In the genomic region with DNA sequence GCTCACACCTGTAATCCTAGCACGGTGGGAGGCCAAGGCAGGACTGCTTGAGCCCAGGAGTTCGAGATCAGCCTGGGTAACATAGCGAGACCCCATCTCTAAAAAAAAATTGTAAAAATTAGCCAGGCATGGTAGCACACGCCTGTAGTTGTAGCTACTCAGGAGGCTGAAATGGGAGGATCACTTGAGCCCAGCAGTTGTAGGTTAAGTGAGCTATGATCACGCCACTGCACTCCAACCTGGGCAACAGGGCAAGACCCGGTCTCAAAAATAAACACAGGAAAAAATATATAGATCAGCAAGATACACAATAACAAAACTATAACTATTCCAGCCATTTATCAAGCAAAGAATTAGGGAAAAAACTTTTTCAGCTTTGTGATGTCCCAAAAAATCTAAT, we compare ENCODE assay signal across 11 cellular contexts. TPM values are rescaled to one million over a fixed set of nuclear protein-coding genes. Genes with fewer than 3 reads are reported as not detected.
DNase-seq lines count a peak whose midpoint lies in the region; TF ChIP-seq lines count a peak whose summit lies in the region.
"Had no signal": no experiment of that assay in that cellular context is flagged by ENCODE, and none has a peak within 500 bp of the region (broad histone marks: within the 10 kb centered on the region; RNA-seq: fewer than 3 reads in every experiment).

No MANE protein-coding gene starts in this region.

- no peak overlapping the region for H4K8ac ChIP-seq in neuronal stem cell (ENCODE audit: low read depth, low read length)

- no peak overlapping the region for H2AK5ac ChIP-seq in neuronal stem cell (ENCODE audit: low read depth, low read length)

- no peaks in the 10 kb centered on the region for H3K79me1 ChIP-seq in neuronal stem cell (ENCODE audit: low read depth, low read length)

- no peaks in the 10 kb centered on the region for H3K27me3 ChIP-seq in smooth muscle cell (ENCODE audit: low read depth)
- no peaks in the 10 kb centered on the region for H3K27me3 ChIP-seq in neuronal stem cell (ENCODE audit: control insufficient read depth in 3 of 3, insufficient read depth in 3 of 3, low read depth in 1 of 3, low read length in 3 of 3)

- no peak overlapping the region for H2BK12ac ChIP-seq in neuronal stem cell (ENCODE audit: low read length)

- H3K27ac ChIP-seq in SK-N-MC (no peak overlapping the region), smooth muscle cell (ENCODE audit: low read depth) (peak overlapping the region; percentile 95), neuronal stem cell (replicated peaks; ENCODE audit: low read length) (no peak overlapping the region)

- H3K4me3 ChIP-seq in SK-N-MC (peak overlapping the region; percentile 95), smooth muscle cell (peak overlapping the region; percentile 96), neuronal stem cell (ENCODE audit: low read length in 2 of 2) (no peak overlapping the region)

- DNase-seq in T-helper 2 cell treated with Interferon-gamma antibody and Interleukin-4, amounts not matched to agents 5 μg/mL and 100 μg/mL, for 36 hours (ENCODE audit: low spot score) = no peak
- no peak for DNase-seq in T-helper 2 cell
- no peak for DNase-seq in SK-N-MC (ENCODE audit: low read depth, low spot score)
- no peak for DNase-seq in endothelial cell (ENCODE audit: low spot score)
- DNase-seq in smooth muscle cell (lab: John Stamatoyannopoulos, UW; ENCODE audit: unreplicated experiment) = no peak
- no peak for DNase-seq in activated effector memory CD4-positive, alpha-beta T cell treated with Interleukin-2 at 50 U/mL for 16 hours
- DNase-seq in neuronal stem cell (ENCODE audit: low spot score) = no peak
- no peak for DNase-seq in NCI-H1417 (lab: John Stamatoyannopoulos, UW)
- DNase-seq: hypothalamus, NCI-H2107, substantia nigra had no signal

- H2BK120ac ChIP-seq in neuronal stem cell (ENCODE audit: low read depth, low read length) = no peak overlapping the region

- H3F3A ChIP-seq in smooth muscle cell (ENCODE audit: low read depth) = peaks cover 9% of the 10 kb centered on the region

- no peak overlapping the region for H2BK15ac ChIP-seq in neuronal stem cell (ENCODE audit: low read length)

- peaks cover 33% of the 10 kb centered on the region for H3K36me3 Mint-ChIP-seq in T-helper 2 cell treated with Interferon-gamma antibody and Interleukin-4, amounts not matched to agents 5 μg/mL and 100 μg/mL, for 36 hours (ENCODE audit: low read depth)
- H3K36me3 Mint-ChIP-seq in endothelial cell (ENCODE audit: low read depth, unreplicated experiment) = peaks cover 8% of the 10 kb centered on the region

- no peaks in the 10 kb centered on the region for H3K9me3 Mint-ChIP-seq in T-helper 2 cell treated with Interferon-gamma antibody and Interleukin-4, amounts not matched to agents 5 μg/mL and 100 μg/mL, for 36 hours
- no peaks in the 10 kb centered on the region for H3K9me3 Mint-ChIP-seq in endothelial cell (ENCODE audit: unreplicated experiment)

- TF ChIP-seq CTCF in endothelial cell (IDR thresholded peaks at IDR 0.05; ENCODE audit: unreplicated experiment) (no peak), smooth muscle cell (IDR thresholded peaks at IDR 0.05; ENCODE audit: borderline replicate concordance, insufficient read depth, poor library complexity, severe bottlenecking) (no peak)

- H3K4me1 Mint-ChIP-seq in T-helper 2 cell treated with Interferon-gamma antibody and Interleukin-4, amounts not matched to agents 5 μg/mL and 100 μg/mL, for 36 hours (ENCODE audit: low read depth) = peaks cover 57% of the 10 kb centered on the region
- H3K4me1 Mint-ChIP-seq in endothelial cell (ENCODE audit: unreplicated experiment) = peaks cover 48% of the 10 kb centered on the region

- no peak overlapping the region for H2AFZ ChIP-seq in smooth muscle cell (ENCODE audit: low read depth)
- no peak overlapping the region for H2AFZ ChIP-seq in neuronal stem cell (ENCODE audit: low read length)

- no peak overlapping the region for H4K91ac ChIP-seq in neuronal stem cell (ENCODE audit: low read depth, low read length, poor library complexity)

- H3K23ac ChIP-seq in neuronal stem cell (ENCODE audit: low read depth, low read length, poor library complexity) = no peak overlapping the region

- H3K4ac ChIP-seq in neuronal stem cell (ENCODE audit: low read length) = no peak overlapping the region

- peak overlapping the region; percentile 94 for H3K4me3 Mint-ChIP-seq in T-helper 2 cell treated with Interferon-gamma antibody and Interleukin-4, amounts not matched to agents 5 μg/mL and 100 μg/mL, for 36 hours
- H3K4me3 Mint-ChIP-seq in endothelial cell (ENCODE audit: unreplicated experiment) = no peak overlapping the region

- H3K79me2 ChIP-seq in smooth muscle cell (ENCODE audit: low read depth) = peaks cover 86% of the 10 kb centered on the region

- H3K14ac ChIP-seq in neuronal stem cell (ENCODE audit: low read length) = no peak overlapping the region

- WGBS in smooth muscle cell (ENCODE audit: low lambda C conversion rate) = 87% methylated on average over 6 of the region's 6 CpGs
- WGBS in neuronal stem cell (ENCODE audit: extremely low coverage in 2 of 2, insufficient read length in 2 of 2, insufficient replicate concordance in 1 of 2), 2 donors = no CpG with 5 or more reads among the region's 6 CpGs

- H3K9ac ChIP-seq in SK-N-MC (ENCODE audit: insufficient read length) = no peak overlapping the region
- H3K9ac ChIP-seq in smooth muscle cell (ENCODE audit: low read depth) = no peak overlapping the region
- H3K9ac ChIP-seq in neuronal stem cell (ENCODE audit: low read depth, low read length, poor library complexity) = no peak overlapping the region

- no peaks in the 10 kb centered on the region for H3K9me3 ChIP-seq in SK-N-MC (ENCODE audit: low read depth, low read length)
- H3K9me3 ChIP-seq in smooth muscle cell (replicated peaks; ENCODE audit: low read depth) = no peaks in the 10 kb centered on the region
- H3K9me3 ChIP-seq in neuronal stem cell (replicated peaks in 1 of 2; ENCODE audit: control insufficient read depth in 2 of 2, insufficient read depth in 1 of 2, low read depth in 1 of 2, low read length in 2 of 2) = no peaks in the 10 kb centered on the region

- H3K4me2 ChIP-seq in smooth muscle cell = peak overlapping the region; percentile 99
- H3K4me2 ChIP-seq in neuronal stem cell (ENCODE audit: insufficient read depth, low read length, poor library complexity, severe bottlenecking) = no peak overlapping the region

- peaks cover 75% of the 10 kb centered on the region for H4K20me1 ChIP-seq in smooth muscle cell (ENCODE audit: low read depth)

- H3K4me1 ChIP-seq in smooth muscle cell (ENCODE audit: low read depth) (peaks cover 32% of the 10 kb centered on the region), neuronal stem cell (ENCODE audit: control insufficient read depth in 2 of 2, insufficient read depth in 1 of 2, low read depth in 1 of 2, low read length in 2 of 2) (peaks cover 3 to 4% of the 10 kb centered on the region in 2 donors)

- no peak overlapping the region for H2BK5ac ChIP-seq in neuronal stem cell (ENCODE audit: low read length)

- H3K36me3 ChIP-seq in SK-N-MC (ENCODE audit: insufficient read depth, low read length) = peaks cover 21% of the 10 kb centered on the region
- H3K36me3 ChIP-seq in smooth muscle cell (ENCODE audit: low read depth) = no peaks in the 10 kb centered on the region
- peaks cover 8 to 46% of the 10 kb centered on the region in 2 donors for H3K36me3 ChIP-seq in neuronal stem cell (replicated peaks in 1 of 2; ENCODE audit: control insufficient read depth in 2 of 2, insufficient read depth in 2 of 2, low read length in 2 of 2)

- H3K27ac Mint-ChIP-seq in T-helper 2 cell treated with Interferon-gamma antibody and Interleukin-4, amounts not matched to agents 5 μg/mL and 100 μg/mL, for 36 hours = peak overlapping the region; percentile 74
- H3K27ac Mint-ChIP-seq in endothelial cell (ENCODE audit: unreplicated experiment) = peak overlapping the region; percentile 37

- H3K18ac ChIP-seq in neuronal stem cell (ENCODE audit: low read length) = no peak overlapping the region

- H3K27me3 Mint-ChIP-seq in T-helper 2 cell treated with Interferon-gamma antibody and Interleukin-4, amounts not matched to agents 5 μg/mL and 100 μg/mL, for 36 hours (ENCODE audit: low read depth) = no peaks in the 10 kb centered on the region
- H3K27me3 Mint-ChIP-seq in endothelial cell (ENCODE audit: unreplicated experiment) = peaks cover 13% of the 10 kb centered on the region

RNA-seq across cellular contexts. Expression of a gene that starts 3.0 kb away (rescaled TPM):
- total RNA-seq in endothelial cell (ENCODE audit: unreplicated experiment) (401 TPM), smooth muscle cell (729 and 781 TPM in 2 replicates)
- 192 and 193 TPM in 2 replicates for polyA plus RNA-seq in smooth muscle cell
- polyA plus RNA-seq in neuronal stem cell (2013, experiment 1 of 2) = 176 TPM
- polyA plus RNA-seq in neuronal stem cell (2013, experiment 2 of 2) = 171 TPM

RNA-seq across cellular contexts. Expression of a gene that starts 21.5 kb away (rescaled TPM):
- total RNA-seq in endothelial cell (ENCODE audit: unreplicated experiment) (22.1 TPM), smooth muscle cell (50.6 and 74.0 TPM in 2 replicates)
- polyA plus RNA-seq in smooth muscle cell = 52.4 and 61.5 TPM in 2 replicates
- polyA plus RNA-seq in neuronal stem cell (2013, experiment 1 of 2) = 7.1 TPM
- polyA plus RNA-seq in neuronal stem cell (2013, experiment 2 of 2) = 6.7 TPM

Comparison
In these comparisons a context has a peak if more than half of its experiments do, and no peak if none do; other contexts are left out.
1. H3K4me3 ChIP-seq: peak in SK-N-MC (single experiment) and smooth muscle cell (single experiment); none in neuronal stem cell (0 of 2).